ENCODE assay signal across 1 cellular context in the genomic region with DNA sequence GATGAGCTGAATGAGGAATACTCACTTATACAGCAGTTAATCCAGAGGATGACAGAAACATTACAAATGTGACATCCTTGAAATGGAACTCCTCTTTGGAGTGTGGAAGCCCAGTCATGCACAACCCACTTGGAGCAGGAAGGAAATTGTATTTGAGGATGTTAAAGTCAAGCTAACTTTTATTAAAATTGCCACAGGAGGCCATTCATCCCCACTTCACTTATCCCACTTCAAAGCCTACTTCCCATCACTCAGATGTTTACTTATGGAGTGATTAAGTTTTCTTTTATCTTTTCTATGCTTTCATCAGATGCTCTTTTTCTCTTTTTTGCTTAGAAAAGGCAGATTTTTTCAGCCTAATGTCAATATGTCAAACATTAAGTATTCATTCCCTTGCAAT.
TF ChIP-seq lines count a peak whose summit lies in the region.

No MANE protein-coding gene starts in this region.

TF ChIP-seq in HepG2, 621 proteins besides CTCF, POLR2A, EP300 and RAD21 (continued from another document):
- TF ChIP-seq DNMT1 (CRISPR knock-in tag; IDR thresholded peaks at IDR 0.05) (no peak), ZNF816 (CRISPR knock-in tag; IDR thresholded peaks at IDR 0.05; ENCODE audit: borderline replicate concordance) (no peak), SOX5 (CRISPR knock-in tag; IDR thresholded peaks at IDR 0.05; ENCODE audit: borderline replicate concordance) (no peak), ZBTB10 (CRISPR knock-in tag; IDR thresholded peaks at IDR 0.05; ENCODE audit: borderline replicate concordance) (no peak)
